ENCODE assay signal across 8 cellular contexts in the genomic region with DNA sequence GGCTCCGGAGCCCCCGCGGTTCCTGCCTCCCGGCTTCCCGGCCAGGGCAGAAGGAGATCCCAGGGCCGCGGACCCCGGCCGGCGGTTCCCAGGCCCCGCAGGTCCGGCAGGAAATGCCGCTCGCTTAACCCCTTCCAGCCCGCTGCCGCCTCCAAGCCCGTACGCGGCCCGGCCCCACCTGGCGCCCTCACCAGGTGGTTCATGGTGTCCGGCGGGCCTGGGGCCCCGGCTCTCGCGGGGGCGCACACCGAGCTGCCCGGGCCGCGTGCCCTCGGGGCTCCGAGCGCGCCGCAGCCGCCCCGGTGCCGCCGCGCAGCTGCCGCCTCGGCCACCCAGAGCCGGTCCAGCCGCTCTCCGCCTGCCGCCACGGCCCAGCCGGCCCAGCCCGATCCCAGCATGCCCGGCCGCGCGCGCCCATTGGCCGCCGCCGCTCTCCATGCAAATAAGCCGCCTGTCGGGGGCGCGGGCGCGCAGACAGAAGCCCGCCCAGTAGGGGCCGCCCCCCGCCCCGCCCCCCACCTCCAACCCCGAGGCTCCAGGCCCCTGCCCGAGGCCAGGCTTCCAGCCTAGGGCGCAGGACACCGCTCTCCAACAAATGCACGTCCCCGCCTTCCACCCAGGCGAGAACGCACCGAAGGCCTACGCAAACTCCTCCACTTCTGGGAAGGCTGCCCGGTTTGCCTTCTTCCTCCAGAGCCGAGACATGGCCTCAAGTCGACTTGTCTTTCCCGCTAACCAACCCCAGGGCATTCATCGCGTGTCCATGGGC. TPM values are rescaled to one million over a fixed set of nuclear protein-coding genes. Genes with fewer than 3 reads are reported as not detected.
A peak's percentile ranks its signal among the peaks of the same experiment; 100 is the strongest.
DNase-seq lines count a peak whose midpoint lies in the region; ATAC-seq and TF ChIP-seq lines count a peak whose summit lies in the region.

A gene with protein sequence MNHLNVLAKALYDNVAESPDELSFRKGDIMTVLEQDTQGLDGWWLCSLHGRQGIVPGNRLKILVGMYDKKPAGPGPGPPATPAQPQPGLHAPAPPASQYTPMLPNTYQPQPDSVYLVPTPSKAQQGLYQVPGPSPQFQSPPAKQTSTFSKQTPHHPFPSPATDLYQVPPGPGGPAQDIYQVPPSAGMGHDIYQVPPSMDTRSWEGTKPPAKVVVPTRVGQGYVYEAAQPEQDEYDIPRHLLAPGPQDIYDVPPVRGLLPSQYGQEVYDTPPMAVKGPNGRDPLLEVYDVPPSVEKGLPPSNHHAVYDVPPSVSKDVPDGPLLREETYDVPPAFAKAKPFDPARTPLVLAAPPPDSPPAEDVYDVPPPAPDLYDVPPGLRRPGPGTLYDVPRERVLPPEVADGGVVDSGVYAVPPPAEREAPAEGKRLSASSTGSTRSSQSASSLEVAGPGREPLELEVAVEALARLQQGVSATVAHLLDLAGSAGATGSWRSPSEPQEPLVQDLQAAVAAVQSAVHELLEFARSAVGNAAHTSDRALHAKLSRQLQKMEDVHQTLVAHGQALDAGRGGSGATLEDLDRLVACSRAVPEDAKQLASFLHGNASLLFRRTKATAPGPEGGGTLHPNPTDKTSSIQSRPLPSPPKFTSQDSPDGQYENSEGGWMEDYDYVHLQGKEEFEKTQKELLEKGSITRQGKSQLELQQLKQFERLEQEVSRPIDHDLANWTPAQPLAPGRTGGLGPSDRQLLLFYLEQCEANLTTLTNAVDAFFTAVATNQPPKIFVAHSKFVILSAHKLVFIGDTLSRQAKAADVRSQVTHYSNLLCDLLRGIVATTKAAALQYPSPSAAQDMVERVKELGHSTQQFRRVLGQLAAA (minus strand): TSS at position 345 of the 769 bp plus-strand sequence. CDS start 142 bp downstream, at position 203.

- no peaks in the 10 kb centered on the region for H3K36me3 ChIP-seq in thoracic aorta

- ATAC-seq in GM21576 (IDR thresholded peaks at IDR 0.05; ENCODE audit: unreplicated experiment): peak; percentile 73
- peak; percentile 38 for ATAC-seq in thoracic aorta (ENCODE audit: insufficient number of reproducible peaks, low FRiP score, low read depth)

- no peaks in the 10 kb centered on the region for H3K27me3 ChIP-seq in thoracic aorta (replicated peaks; ENCODE audit: insufficient read depth)

- peak within 1 kb of the TSS; percentile 96 to 99 for H3K27ac ChIP-seq in thoracic aorta

- H3K4me3 ChIP-seq in epithelial cell of esophagus (ENCODE audit: low read length) (peak within 1 kb of the TSS; percentile 70), thoracic aorta (peak within 1 kb of the TSS; percentile 92)

- no peaks in the 10 kb centered on the region for H3K36me3 Mint-ChIP-seq in IgD-negative memory B cell

- H3K4me1 ChIP-seq in thoracic aorta (ENCODE audit: control insufficient read depth in 1 of 2, low read depth in 2 of 2): peaks cover 78 to 86% of the 10 kb centered on the region in 2 donors

- no peaks in the 10 kb centered on the region for H3K9me3 Mint-ChIP-seq in IgD-negative memory B cell

- peaks cover 0 to 4% (median 3%) of the 10 kb centered on the region in 3 donors for H3K4me1 Mint-ChIP-seq in IgD-negative memory B cell

- no peaks in the 10 kb centered on the region for H3K9me3 ChIP-seq in thoracic aorta

- peak within 1 kb of the TSS in 3 of 4 donors; percentile 58 to 88 (median 68) for H3K4me3 Mint-ChIP-seq in IgD-negative memory B cell

- H3K27me3 Mint-ChIP-seq in IgD-negative memory B cell: peaks cover 53% of the 10 kb centered on the region

- peak; percentile 2 for TF ChIP-seq CTCF in epithelial cell of esophagus (IDR thresholded peaks at IDR 0.05; ENCODE audit: insufficient read depth, low read depth, low read length, missing control alignments)
- TF ChIP-seq CTCF in thoracic aorta (IDR thresholded peaks at IDR 0.05): peak; percentile 16

- DNase-seq in activated CD4-positive, alpha-beta T cell treated with anti-CD3 and anti-CD28 coated beads, Interleukin-2, amount 50 U/mL, for 48 hours: peak; percentile 34 to 36
- no peak for DNase-seq in activated CD4-positive, alpha-beta T cell treated with anti-CD3 and anti-CD28 coated beads, Interleukin-2, amount 50 U/mL, for 1 hour
- peak; percentile 57 to 69 for DNase-seq in SW 1271 (lab: John Stamatoyannopoulos, UW)
- peak; percentile 89 for DNase-seq in epithelial cell of esophagus (ENCODE audit: low read depth)
- no peak for DNase-seq in mesenteric fat pad (ENCODE audit: low spot score)
- DNase-seq in thoracic aorta (ENCODE audit: low spot score): no peak

- H3K27ac Mint-ChIP-seq in IgD-negative memory B cell: peak within 1 kb of the TSS in 1 of 3 donors; percentile 53

RNA-seq across cellular contexts. Expression of the gene that starts here (rescaled TPM):
- polyA plus RNA-seq in IgD-negative memory B cell: not detected
- 86.5 TPM for total RNA-seq in mesenteric fat pad
- 100 to 1,000 TPM; 116 to 166 TPM for total RNA-seq in thoracic aorta

Comparison
In these comparisons a context has a peak if more than half of its experiments do, and no peak if none do; other contexts are left out.
1. DNase-seq: peak in activated CD4-positive, alpha-beta T cell treated with anti-CD3 and anti-CD28 coated beads, Interleukin-2, amount 50 U/mL, for 48 hours (2 of 2), SW 1271 (2 of 2) and epithelial cell of esophagus (single experiment); none in activated CD4-positive, alpha-beta T cell treated with anti-CD3 and anti-CD28 coated beads, Interleukin-2, amount 50 U/mL, for 1 hour (single experiment), mesenteric fat pad (single experiment) and thoracic aorta (single experiment).